In genomic region chr2:40004336-40004735, GRCh38 we compare ENCODE assay signal across 20 cellular contexts.
DNase-seq lines count a peak whose midpoint lies in the region; TF ChIP-seq lines count a peak whose summit lies in the region.
"Had no signal": no experiment of that assay in that cellular context is flagged by ENCODE, and none has a peak within 500 bp of the region (broad histone marks: within the 10 kb centered on the region; RNA-seq: fewer than 3 reads in every experiment).

No MANE protein-coding gene starts in this region.

- H3K9me2 ChIP-seq in Loucy (replicated peaks; ENCODE audit: low read depth, low read length) (no peaks in the 10 kb centered on the region), PC-9 (ENCODE audit: insufficient read depth) (no peaks in the 10 kb centered on the region)

- no peak for TF ChIP-seq POLR2A in breast epithelium (IDR thresholded peaks at IDR 0.05)

- DNase-seq in mammary epithelial cell (no peak), breast epithelium (ENCODE audit: low spot score in 2 of 2) (no peak), fibroblast of lung (ENCODE audit: low read depth in 2 of 2) (peak in 1 of 2 donors; percentile 41), skeletal muscle cell (ENCODE audit: low read depth) (peak; percentile 64), NCI-H510A treated with DMSO at 0.1 percent for 48 hours (lab: John Stamatoyannopoulos, UW) (no peak), HuH-7 (ENCODE audit: low spot score) (no peak), PC-9 (no peak)
- DNase-seq: activated CD8-positive, alpha-beta T cell treated with anti-CD3 and anti-CD28 coated beads, Interleukin-2, amount 10 ng/mL, durations not matched to agents 7 days and 5 days; C1 segment of cervical spinal cord; dermis blood vessel endothelial cell; H9; heart left ventricle; naive thymus-derived CD8-positive, alpha-beta T cell; NCI-H2029 treated with DMSO at 0.1 percent for 48 hours; NCI-H82; spleen; stimulated activated CD4-positive, alpha-beta T cell treated with anti-CD3 and anti-CD28 coated beads, Interleukin-2, amount 100 ng/mL, for 48 hours; stimulated activated naive CD4-positive, alpha-beta T cell had no signal

- peak overlapping the region; percentile 20 for H2AFZ ChIP-seq in mammary epithelial cell (ENCODE audit: low read depth, low read length)
- peak overlapping the region; percentile 33; the same call in 1 of the 2 replicates for H2AFZ ChIP-seq in Loucy (ENCODE audit: low read length)
- H2AFZ ChIP-seq in fibroblast of lung (ENCODE audit: low read length): peak overlapping the region; percentile 35
- no peak overlapping the region for H2AFZ ChIP-seq in PC-9

- H3K36me3 ChIP-seq in mammary epithelial cell (ENCODE audit: insufficient read depth, low read length) (no peaks in the 10 kb centered on the region), breast epithelium (no peaks in the 10 kb centered on the region), Loucy (ENCODE audit: insufficient read depth, low read length) (no peaks in the 10 kb centered on the region), fibroblast of lung (ENCODE audit: control insufficient read depth, insufficient read depth, low read length) (no peaks in the 10 kb centered on the region), PC-9 (ENCODE audit: low read depth) (no peaks in the 10 kb centered on the region)
- H3K36me3 ChIP-seq: cardiac muscle cell, heart left ventricle, spleen had no signal

- H3K9ac ChIP-seq in mammary epithelial cell (ENCODE audit: insufficient read depth, low read length) (no peak overlapping the region), Loucy (ENCODE audit: low read depth, low read length, poor library complexity, severe bottlenecking) (no peak overlapping the region), fibroblast of lung (ENCODE audit: insufficient read depth, low read length) (no peak overlapping the region)

- POLR2A ChIA-PET in PC-9 (lab: Charles Lee; ENCODE audit: unreplicated experiment): interaction anchor here (0.6 kb wide), 1 partner anchor 26 kb away, joined by 4 read pairs; no protein-coding TSS in a partner anchor

- H4K20me1 ChIP-seq in mammary epithelial cell (ENCODE audit: insufficient read depth, low read length): no peaks in the 10 kb centered on the region
- H4K20me1 ChIP-seq in Loucy (ENCODE audit: insufficient read depth, low read length, poor library complexity, severe bottlenecking): no peaks in the 10 kb centered on the region
- no peaks in the 10 kb centered on the region for H4K20me1 ChIP-seq in fibroblast of lung (ENCODE audit: control insufficient read depth, extremely low read depth, insufficient read depth, low read length)
- H4K20me1 ChIP-seq in PC-9 (ENCODE audit: insufficient read depth): no peaks in the 10 kb centered on the region

- intact Hi-C loops in mammary epithelial cell (cut with micrococcal nuclease) (no loop called here), breast epithelium (cut with DNase I; ENCODE audit: low total_unique reads) (no loop called here), PC-9 (cut with micrococcal nuclease; ENCODE audit: unreplicated experiment) (no loop called here)

- H3K79me2 ChIP-seq in mammary epithelial cell (ENCODE audit: insufficient read depth, low read length): no peaks in the 10 kb centered on the region
- no peaks in the 10 kb centered on the region for H3K79me2 ChIP-seq in Loucy (ENCODE audit: insufficient read depth, low read length)
- no peaks in the 10 kb centered on the region for H3K79me2 ChIP-seq in fibroblast of lung (ENCODE audit: control insufficient read depth, insufficient read depth, low read length)
- H3K79me2 ChIP-seq in PC-9 (ENCODE audit: low read depth): no peaks in the 10 kb centered on the region

- H3K27me3 ChIP-seq in mammary epithelial cell (ENCODE audit: insufficient read depth, low read length) (no peaks in the 10 kb centered on the region), breast epithelium (no peaks in the 10 kb centered on the region), Loucy (ENCODE audit: insufficient read depth, low read length, poor library complexity, severe bottlenecking) (no peaks in the 10 kb centered on the region), fibroblast of lung (ENCODE audit: control insufficient read depth, insufficient read depth, low read length) (no peaks in the 10 kb centered on the region), PC-9 (ENCODE audit: insufficient read depth, low read depth) (no peaks in the 10 kb centered on the region)
- H3K27me3 ChIP-seq: cardiac muscle cell, heart left ventricle, spleen had no signal

- dilution Hi-C loops in mammary epithelial cell (cut with HindIII; ENCODE audit: low sequenced_read_pairs): no loop called here

- in situ Hi-C loops in mammary epithelial cell (cut with MboI; ENCODE audit: low sequenced_read_pairs in 2 of 2): no loop called here

- CTCF ChIA-PET in mammary epithelial cell (lab: Charles Lee; ENCODE audit: low non-redundant PET): no interaction called here
- CTCF ChIA-PET in PC-9 (lab: Charles Lee): interaction anchor here (0.7 kb wide), 1 partner anchor 1413 kb away, joined by 3 read pairs; no protein-coding TSS in a partner anchor

- H3K4me2 ChIP-seq in mammary epithelial cell (ENCODE audit: insufficient read depth, low read depth, low read length): no peak overlapping the region
- H3K4me2 ChIP-seq in Loucy (ENCODE audit: low read depth, low read length, poor library complexity, severe bottlenecking): no peak overlapping the region
- no peak overlapping the region for H3K4me2 ChIP-seq in fibroblast of lung (ENCODE audit: extremely low read depth, insufficient read depth, low read length)
- H3K4me2 ChIP-seq in PC-9: no peak overlapping the region

- H3K4me1 ChIP-seq in mammary epithelial cell (ENCODE audit: insufficient read depth, low read length) (no peaks in the 10 kb centered on the region), breast epithelium (no peaks in the 10 kb centered on the region), Loucy (ENCODE audit: insufficient read depth, low read length, poor library complexity, severe bottlenecking) (no peaks in the 10 kb centered on the region), fibroblast of lung (ENCODE audit: control insufficient read depth, extremely low read depth, insufficient read depth, low read length) (peaks cover 3% of the 10 kb centered on the region), PC-9 (replicated peaks; ENCODE audit: insufficient read depth) (no peaks in the 10 kb centered on the region)
- H3K4me1 ChIP-seq: spleen had no signal

- H3K9me3 ChIP-seq in mammary epithelial cell (replicated peaks; ENCODE audit: insufficient read depth, low read length) (no peaks in the 10 kb centered on the region), breast epithelium (no peaks in the 10 kb centered on the region), Loucy (ENCODE audit: insufficient read depth, low read depth, low read length) (no peaks in the 10 kb centered on the region; the same call in 1 of the 2 replicates), fibroblast of lung (ENCODE audit: control insufficient read depth, insufficient read depth, low read depth, low read length) (no peaks in the 10 kb centered on the region), PC-9 (ENCODE audit: insufficient read depth, low read depth) (no peaks in the 10 kb centered on the region)
- H3K9me3 ChIP-seq: heart left ventricle, spleen had no signal

- H3K4me3 ChIP-seq in mammary epithelial cell (replicated peaks in 1 of 3; ENCODE audit: insufficient read depth in 1 of 3, low read depth in 2 of 3, low read length in 3 of 3) (no peak overlapping the region), breast epithelium (no peak overlapping the region), Loucy (ENCODE audit: low read length, poor library complexity, severe bottlenecking) (no peak overlapping the region), fibroblast of lung (replicated peaks in 1 of 4; ENCODE audit: control extremely low read depth in 1 of 4, insufficient read depth in 1 of 4, low read depth in 3 of 4, low read length in 4 of 4) (no peak overlapping the region), skeletal muscle cell (ENCODE audit: low read depth, low read length) (no peak overlapping the region), PC-9 (no peak overlapping the region)
- H3K4me3 ChIP-seq: cardiac muscle cell, heart left ventricle, spleen had no signal

- H3K27ac ChIP-seq in mammary epithelial cell (ENCODE audit: insufficient read depth, low read depth, low read length): no peak overlapping the region
- H3K27ac ChIP-seq in breast epithelium: no peak overlapping the region
- no peak overlapping the region for H3K27ac ChIP-seq in fibroblast of lung (ENCODE audit: insufficient read depth, low read length)
- no peak overlapping the region for H3K27ac ChIP-seq in PC-9
- H3K27ac ChIP-seq: cardiac muscle cell, heart left ventricle, spleen had no signal

- BruUV-seq in mammary epithelial cell (replicated peaks; lab: Mats Ljungman, UMichigan): no TSS peak
- no TSS peak for BruUV-seq in PC-9 (replicated peaks; lab: Mats Ljungman, UMichigan)

- no peaks in the 10 kb centered on the region for H3F3A ChIP-seq in Loucy (ENCODE audit: low read depth)
- H3F3A ChIP-seq in PC-9 (ENCODE audit: insufficient read depth, low read depth): no peaks in the 10 kb centered on the region

- 80% methylated on average over 1 of the region's 1 CpG for WGBS in mammary epithelial cell (ENCODE audit: low coverage, missing lambda C conversion rate)

- TF ChIP-seq CTCF in mammary epithelial cell (conservative IDR thresholded peaks at IDR 0.05 in 1 of 2, IDR thresholded peaks at IDR 0.05 in 1 of 2; ENCODE audit: extremely low read depth in 1 of 2, insufficient read depth in 1 of 2, low read depth in 1 of 2, low read length in 2 of 2) (no peak), breast epithelium (IDR thresholded peaks at IDR 0.05) (no peak), Loucy (conservative IDR thresholded peaks at IDR 0.05; ENCODE audit: low read length) (no peak), fibroblast of lung (conservative IDR thresholded peaks at IDR 0.05 in 1 of 2, IDR thresholded peaks at IDR 0.05 in 1 of 2; ENCODE audit: low read depth in 1 of 2, low read length in 2 of 2) (no peak), PC-9 (conservative IDR thresholded peaks at IDR 0.05) (no peak)
